1 cellular context compared by ENCODE assay signal in the genomic region with DNA sequence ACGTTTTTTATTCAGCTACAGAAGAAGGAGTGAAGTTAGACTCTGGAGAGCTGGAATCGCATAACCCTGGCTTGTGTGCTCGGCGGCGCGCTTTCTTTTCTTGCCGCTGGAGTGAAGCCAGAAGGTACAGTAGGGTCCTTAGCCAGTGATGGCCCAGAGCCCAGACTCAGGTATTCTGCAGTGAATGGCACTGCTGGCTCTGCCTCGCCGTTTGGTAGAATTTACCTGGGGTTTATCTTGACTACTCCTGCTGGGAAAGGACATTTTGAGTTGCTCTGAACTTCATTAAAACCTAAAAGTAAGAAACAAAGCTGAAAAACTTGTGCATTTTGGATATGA.
TF ChIP-seq lines count a peak whose summit lies in the region.

No MANE protein-coding gene starts in this region.

TF ChIP-seq in HepG2, 621 proteins besides CTCF, POLR2A, EP300 and RAD21:
- TF ChIP-seq TBX3 (IDR thresholded peaks at IDR 0.05; ENCODE audit: borderline replicate concordance) (no peak), XBP1 (CRISPR knock-in tag; IDR thresholded peaks at IDR 0.05) (no peak), ZNF780A (CRISPR knock-in tag; IDR thresholded peaks at IDR 0.05) (no peak), NFE2 (CRISPR knock-in tag; IDR thresholded peaks at IDR 0.05) (no peak), PBX2 (CRISPR knock-in tag; IDR thresholded peaks at IDR 0.05) (no peak), TEAD2 (CRISPR knock-in tag; IDR thresholded peaks at IDR 0.05) (no peak), ZNF263 (CRISPR knock-in tag; IDR thresholded peaks at IDR 0.05) (no peak), ZNF430 (CRISPR knock-in tag; IDR thresholded peaks at IDR 0.05) (no peak), TIGD3 (CRISPR knock-in tag; IDR thresholded peaks at IDR 0.05; ENCODE audit: borderline replicate concordance) (no peak), HCFC1 (IDR thresholded peaks at IDR 0.05; ENCODE audit: low read depth, low read length) (no peak), MXD4 (CRISPR knock-in tag; IDR thresholded peaks at IDR 0.05) (no peak), ZNF687 (CRISPR knock-in tag; IDR thresholded peaks at IDR 0.05) (no peak), ZNF530 (CRISPR knock-in tag; IDR thresholded peaks at IDR 0.05; ENCODE audit: low read depth) (no peak), NFE2L1 (CRISPR knock-in tag; IDR thresholded peaks at IDR 0.05; ENCODE audit: borderline replicate concordance) (no peak), MTA3 (CRISPR knock-in tag; IDR thresholded peaks at IDR 0.05) (no peak), HDAC6 (IDR thresholded peaks at IDR 0.05; ENCODE audit: low read depth, low read length) (no peak)
- TF ChIP-seq, protein P1, sequence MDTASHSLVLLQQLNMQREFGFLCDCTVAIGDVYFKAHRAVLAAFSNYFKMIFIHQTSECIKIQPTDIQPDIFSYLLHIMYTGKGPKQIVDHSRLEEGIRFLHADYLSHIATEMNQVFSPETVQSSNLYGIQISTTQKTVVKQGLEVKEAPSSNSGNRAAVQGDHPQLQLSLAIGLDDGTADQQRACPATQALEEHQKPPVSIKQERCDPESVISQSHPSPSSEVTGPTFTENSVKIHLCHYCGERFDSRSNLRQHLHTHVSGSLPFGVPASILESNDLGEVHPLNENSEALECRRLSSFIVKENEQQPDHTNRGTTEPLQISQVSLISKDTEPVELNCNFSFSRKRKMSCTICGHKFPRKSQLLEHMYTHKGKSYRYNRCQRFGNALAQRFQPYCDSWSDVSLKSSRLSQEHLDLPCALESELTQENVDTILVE (CRISPR knock-in tag; IDR thresholded peaks at IDR 0.05), result no peak
